1 cellular context compared by ENCODE assay signal in the genomic region with DNA sequence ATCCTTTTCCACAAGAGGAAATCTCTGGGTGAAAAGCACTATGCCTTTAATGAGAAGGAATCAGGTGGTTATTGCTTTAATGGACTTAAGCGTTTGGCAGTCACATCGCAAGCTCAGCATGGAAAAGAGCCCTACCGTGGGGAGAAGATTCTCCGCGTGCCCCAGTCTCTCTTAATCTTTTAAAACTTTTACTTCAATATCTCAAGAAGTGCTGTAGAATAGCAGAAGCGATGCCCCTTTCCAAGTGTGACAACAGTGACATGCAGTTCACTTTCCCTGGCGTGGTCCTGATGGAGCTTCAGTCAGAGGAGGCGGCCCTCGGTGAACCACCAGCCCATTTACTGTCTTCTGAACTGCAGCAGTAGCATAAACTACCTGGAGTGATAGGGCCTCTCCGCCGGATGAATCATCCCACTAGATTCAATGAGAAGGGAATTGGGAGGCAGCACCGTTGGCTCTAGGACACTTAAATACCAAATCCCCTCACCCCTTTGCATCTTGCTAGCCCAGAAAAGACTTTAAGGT.
TF ChIP-seq lines count a peak whose summit lies in the region.

No MANE protein-coding gene starts in this region.

TF ChIP-seq in GM23338, 12 proteins besides CTCF, POLR2A, EP300 and RAD21 (continued from another document):
- TF ChIP-seq, protein P1, sequence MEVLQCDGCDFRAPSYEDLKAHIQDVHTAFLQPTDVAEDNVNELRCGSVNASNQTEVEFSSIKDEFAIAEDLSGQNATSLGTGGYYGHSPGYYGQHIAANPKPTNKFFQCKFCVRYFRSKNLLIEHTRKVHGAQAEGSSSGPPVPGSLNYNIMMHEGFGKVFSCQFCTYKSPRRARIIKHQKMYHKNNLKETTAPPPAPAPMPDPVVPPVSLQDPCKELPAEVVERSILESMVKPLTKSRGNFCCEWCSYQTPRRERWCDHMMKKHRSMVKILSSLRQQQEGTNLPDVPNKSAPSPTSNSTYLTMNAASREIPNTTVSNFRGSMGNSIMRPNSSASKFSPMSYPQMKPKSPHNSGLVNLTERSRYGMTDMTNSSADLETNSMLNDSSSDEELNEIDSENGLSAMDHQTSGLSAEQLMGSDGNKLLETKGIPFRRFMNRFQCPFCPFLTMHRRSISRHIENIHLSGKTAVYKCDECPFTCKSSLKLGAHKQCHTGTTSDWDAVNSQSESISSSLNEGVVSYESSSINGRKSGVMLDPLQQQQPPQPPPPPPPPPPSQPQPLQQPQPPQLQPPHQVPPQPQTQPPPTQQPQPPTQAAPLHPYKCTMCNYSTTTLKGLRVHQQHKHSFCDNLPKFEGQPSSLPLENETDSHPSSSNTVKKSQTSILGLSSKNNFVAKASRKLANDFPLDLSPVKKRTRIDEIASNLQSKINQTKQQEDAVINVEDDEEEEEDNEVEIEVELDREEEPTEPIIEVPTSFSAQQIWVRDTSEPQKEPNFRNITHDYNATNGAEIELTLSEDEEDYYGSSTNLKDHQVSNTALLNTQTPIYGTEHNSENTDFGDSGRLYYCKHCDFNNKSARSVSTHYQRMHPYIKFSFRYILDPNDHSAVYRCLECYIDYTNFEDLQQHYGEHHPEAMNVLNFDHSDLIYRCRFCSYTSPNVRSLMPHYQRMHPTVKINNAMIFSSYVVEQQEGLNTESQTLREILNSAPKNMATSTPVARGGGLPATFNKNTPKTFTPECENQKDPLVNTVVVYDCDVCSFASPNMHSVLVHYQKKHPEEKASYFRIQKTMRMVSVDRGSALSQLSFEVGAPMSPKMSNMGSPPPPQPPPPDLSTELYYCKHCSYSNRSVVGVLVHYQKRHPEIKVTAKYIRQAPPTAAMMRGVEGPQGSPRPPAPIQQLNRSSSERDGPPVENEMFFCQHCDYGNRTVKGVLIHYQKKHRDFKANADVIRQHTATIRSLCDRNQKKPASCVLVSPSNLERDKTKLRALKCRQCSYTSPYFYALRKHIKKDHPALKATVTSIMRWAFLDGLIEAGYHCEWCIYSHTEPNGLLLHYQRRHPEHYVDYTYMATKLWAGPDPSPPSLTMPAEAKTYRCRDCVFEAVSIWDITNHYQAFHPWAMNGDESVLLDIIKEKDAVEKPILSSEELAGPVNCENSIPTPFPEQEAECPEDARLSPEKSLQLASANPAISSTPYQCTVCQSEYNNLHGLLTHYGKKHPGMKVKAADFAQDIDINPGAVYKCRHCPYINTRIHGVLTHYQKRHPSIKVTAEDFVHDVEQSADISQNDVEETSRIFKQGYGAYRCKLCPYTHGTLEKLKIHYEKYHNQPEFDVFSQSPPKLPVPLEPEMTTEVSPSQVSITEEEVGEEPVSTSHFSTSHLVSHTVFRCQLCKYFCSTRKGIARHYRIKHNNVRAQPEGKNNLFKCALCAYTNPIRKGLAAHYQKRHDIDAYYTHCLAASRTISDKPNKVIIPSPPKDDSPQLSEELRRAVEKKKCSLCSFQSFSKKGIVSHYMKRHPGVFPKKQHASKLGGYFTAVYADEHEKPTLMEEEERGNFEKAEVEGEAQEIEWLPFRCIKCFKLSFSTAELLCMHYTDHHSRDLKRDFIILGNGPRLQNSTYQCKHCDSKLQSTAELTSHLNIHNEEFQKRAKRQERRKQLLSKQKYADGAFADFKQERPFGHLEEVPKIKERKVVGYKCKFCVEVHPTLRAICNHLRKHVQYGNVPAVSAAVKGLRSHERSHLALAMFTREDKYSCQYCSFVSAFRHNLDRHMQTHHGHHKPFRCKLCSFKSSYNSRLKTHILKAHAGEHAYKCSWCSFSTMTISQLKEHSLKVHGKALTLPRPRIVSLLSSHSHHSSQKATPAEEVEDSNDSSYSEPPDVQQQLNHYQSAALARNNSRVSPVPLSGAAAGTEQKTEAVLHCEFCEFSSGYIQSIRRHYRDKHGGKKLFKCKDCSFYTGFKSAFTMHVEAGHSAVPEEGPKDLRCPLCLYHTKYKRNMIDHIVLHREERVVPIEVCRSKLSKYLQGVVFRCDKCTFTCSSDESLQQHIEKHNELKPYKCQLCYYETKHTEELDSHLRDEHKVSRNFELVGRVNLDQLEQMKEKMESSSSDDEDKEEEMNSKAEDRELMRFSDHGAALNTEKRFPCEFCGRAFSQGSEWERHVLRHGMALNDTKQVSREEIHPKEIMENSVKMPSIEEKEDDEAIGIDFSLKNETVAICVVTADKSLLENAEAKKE (CRISPR knock-in tag; IDR thresholded peaks at IDR 0.05): no peak
